ENCODE assay signal across 8 cellular contexts in the genomic region with DNA sequence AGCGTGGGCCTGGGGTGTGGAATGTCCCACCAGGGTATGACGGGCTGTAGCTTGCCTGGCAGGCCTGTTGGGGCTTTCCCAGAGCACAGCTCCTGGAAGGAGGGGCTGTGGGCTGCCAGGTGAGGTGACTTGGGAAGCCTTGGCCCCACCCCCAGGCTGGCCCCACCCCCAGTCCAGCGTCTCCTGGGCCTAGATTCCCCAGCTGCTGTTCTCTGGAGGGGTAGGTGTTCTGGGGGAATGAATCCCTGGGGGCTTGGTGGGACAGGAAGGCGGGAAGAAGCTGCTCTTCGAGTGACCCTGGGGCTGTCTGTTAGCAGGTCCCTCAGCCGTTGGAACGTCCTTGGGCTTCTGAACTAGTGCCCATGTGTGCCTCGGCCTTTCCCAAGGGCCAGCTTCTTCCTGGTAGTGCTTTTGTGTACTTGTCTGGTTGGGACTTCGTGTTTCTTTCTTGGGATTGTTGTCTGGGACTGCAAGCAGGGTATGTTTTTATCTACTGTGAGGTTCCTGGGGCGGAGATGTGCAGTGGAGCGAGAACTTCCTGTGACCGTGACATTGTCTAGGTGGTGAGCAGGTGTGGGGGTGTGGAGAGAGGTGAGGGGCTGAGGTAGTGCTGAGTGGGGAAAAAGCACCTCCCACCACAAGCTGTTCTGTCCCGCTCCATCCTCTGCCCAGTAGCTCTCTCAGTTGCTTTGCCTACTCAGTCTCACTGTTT. TPM values are rescaled to one million over a fixed set of nuclear protein-coding genes. Genes with fewer than 3 reads are reported as not detected.
A peak's percentile ranks its signal among the peaks of the same experiment; 100 is the strongest.
DNase-seq lines count a peak whose midpoint lies in the region; ATAC-seq, FAIRE-seq and TF ChIP-seq lines count a peak whose summit lies in the region.

No MANE protein-coding gene starts in this region.

- H2AFZ ChIP-seq in hepatocyte, result no peak overlapping the region

- TF ChIP-seq POLR2A in sigmoid colon (IDR thresholded peaks at IDR 0.05), result peak in 1 of 2 donors; percentile 41

- 29% methylated on average over 12 of the region's 13 CpGs for WGBS in hepatocyte (ENCODE audit: low lambda C conversion rate, missing lambda C conversion rate)
- WGBS in sigmoid colon, 2 donors, result 16 to 47% methylated on average over 13 of the region's 13 CpGs

- H3K9me3 ChIP-seq in CD4-positive, alpha-beta T cell (ENCODE audit: control insufficient read depth, low read length), result no peaks in the 10 kb centered on the region
- H3K9me3 ChIP-seq in hepatocyte (ENCODE audit: low read depth), result no peaks in the 10 kb centered on the region
- no peaks in the 10 kb centered on the region for H3K9me3 ChIP-seq in sigmoid colon

- POLR2A ChIA-PET in CD4-positive, alpha-beta T cell (lab: Charles Lee), result interaction anchor here (1.2 to 2.3 kb wide), 4 partner anchors 25 to 89 kb away, joined by 3 to 9 read pairs (median 7); a partner anchor contains a TSS

- H3K27me3 Mint-ChIP-seq in CD4-positive, alpha-beta T cell, result no peaks in the 10 kb centered on the region

- no peak for TF ChIP-seq CTCF in CD4-positive, alpha-beta T cell (IDR thresholded peaks at IDR 0.05)
- no peak for TF ChIP-seq CTCF in hepatocyte (IDR thresholded peaks at IDR 0.05; ENCODE audit: poor library complexity)
- TF ChIP-seq CTCF in sigmoid colon (IDR thresholded peaks at IDR 0.05), result no peak

- DNase-seq in CD4-positive, alpha-beta T cell, result peak in 1 of 10 experiments; percentile 14
- DNase-seq in GM19239 (ENCODE audit: insufficient read length, low spot score) (peak; percentile 70), SW480 (ENCODE audit: low spot score) (peak; percentile 49), hepatocyte (ENCODE audit: low spot score) (peak; percentile 90), sigmoid colon (no peak), activated gamma-delta T cell (lab: John Stamatoyannopoulos, UW) (no peak)

- H3K9me3 Mint-ChIP-seq in CD4-positive, alpha-beta T cell, result no peaks in the 10 kb centered on the region

- intact Hi-C loops in CD4-positive, alpha-beta T cell (cut with DNase I, micrococcal nuclease), result loop anchor here in 1 of 2 experiments (10.0 kb wide), 1 partner anchor 428 kb away; no protein-coding TSS in a partner anchor
- intact Hi-C loops in sigmoid colon (cut with DNase I), result no loop called here

- peaks cover 54% of the 10 kb centered on the region for H3K4me1 ChIP-seq in hepatocyte (ENCODE audit: insufficient read depth)
- H3K4me1 ChIP-seq in sigmoid colon, result peaks cover 0 to 50% (median 36%) of the 10 kb centered on the region in 4 donors

- no peak for ATAC-seq in CD4-positive, alpha-beta T cell (ENCODE audit: poor library complexity)
- ATAC-seq in HG03045 (IDR thresholded peaks at IDR 0.05; ENCODE audit: unreplicated experiment) (no peak), GM19035 (IDR thresholded peaks at IDR 0.05; ENCODE audit: unreplicated experiment) (no peak)

- peak overlapping the region; percentile 89 for H3K4me3 Mint-ChIP-seq in CD4-positive, alpha-beta T cell

- H3K36me3 Mint-ChIP-seq in CD4-positive, alpha-beta T cell (ENCODE audit: low read depth), result no peaks in the 10 kb centered on the region

- H3K4me3 ChIP-seq in hepatocyte (peak overlapping the region; percentile 91), sigmoid colon (peak overlapping the region in 1 of 4 donors; percentile 80)

- H3K27ac ChIP-seq in CD4-positive, alpha-beta T cell (ENCODE audit: low read depth, low read length), result no peak overlapping the region
- peak overlapping the region; percentile 100 for H3K27ac ChIP-seq in hepatocyte
- peak overlapping the region; percentile 89 to 95 (median 94) for H3K27ac ChIP-seq in sigmoid colon

- FAIRE-seq in GM19239 (lab: Jason Lieb, UNC), result peak; percentile 74

- CTCF ChIA-PET in CD4-positive, alpha-beta T cell (lab: Charles Lee), result interaction anchor here (1.1 to 1.3 kb wide), 3 partner anchors 54 to 152 kb away, joined by 3 read pairs; no protein-coding TSS in a partner anchor

- no peaks in the 10 kb centered on the region for H3K36me3 ChIP-seq in hepatocyte (replicated peaks; ENCODE audit: insufficient read depth, low read depth)
- H3K36me3 ChIP-seq in sigmoid colon, result no peaks in the 10 kb centered on the region

- H3K27me3 ChIP-seq in CD4-positive, alpha-beta T cell (ENCODE audit: control insufficient read depth, insufficient read depth, low read length), result no peaks in the 10 kb centered on the region
- H3K27me3 ChIP-seq in hepatocyte, result no peaks in the 10 kb centered on the region
- H3K27me3 ChIP-seq in sigmoid colon, result no peaks in the 10 kb centered on the region

- H3K79me2 ChIP-seq in hepatocyte, result peaks cover 32% of the 10 kb centered on the region

- no peaks in the 10 kb centered on the region for H3K9me2 ChIP-seq in hepatocyte (replicated peaks; ENCODE audit: insufficient read depth)

- peaks cover 40% of the 10 kb centered on the region for H3K4me1 Mint-ChIP-seq in CD4-positive, alpha-beta T cell (ENCODE audit: low read depth)

- peak overlapping the region; percentile 95 for H3K4me2 ChIP-seq in hepatocyte

- TF ChIP-seq EP300 in sigmoid colon (IDR thresholded peaks at IDR 0.05), result no peak

- peak overlapping the region; percentile 66 for H3K27ac Mint-ChIP-seq in CD4-positive, alpha-beta T cell

- peaks cover 11% of the 10 kb centered on the region for H4K20me1 ChIP-seq in hepatocyte (ENCODE audit: insufficient read depth, poor library complexity, severe bottlenecking)

RNA-seq across cellular contexts. Expression of a gene that starts 1.4 kb away (rescaled TPM):
- 1 to 10 TPM; 6.5 to 6.6 TPM for total RNA-seq in CD4-positive, alpha-beta T cell
- total RNA-seq in hepatocyte (67.4 and 94.4 TPM in 2 replicates), sigmoid colon (10 to 100 TPM in 2 of 4 donors, 1 to 10 TPM in 2; 7.9 to 25.2 (median 13.6) TPM)
- polyA plus RNA-seq in hepatocyte (94.4 and 104 TPM in 2 replicates), sigmoid colon (100 to 1,000 TPM in 1 of 3 donors, 10 to 100 TPM in 2; 25.7 to 110 (median 27.0) TPM)

RNA-seq across cellular contexts. Expression of a gene that starts 25.1 kb away (rescaled TPM):
- total RNA-seq in CD4-positive, alpha-beta T cell, result 10 to 100 TPM in 1 of 2 experiments, 1 to 10 TPM in 1; 7.7 to 10.7 TPM
- total RNA-seq in hepatocyte (15.2 and 26.0 TPM in 2 replicates), sigmoid colon (10 to 100 TPM in 2 of 4 donors, 1 to 10 TPM in 2; 7.7 to 28.5 (median 13.1) TPM)
- polyA plus RNA-seq in hepatocyte (13.6 and 14.0 TPM in 2 replicates), sigmoid colon (10 to 100 TPM in 2 of 3 donors, 1 to 10 TPM in 1; 9.9 to 21.9 (median 12.6) TPM)

RNA-seq across cellular contexts. Expression of a gene that starts 31.1 kb away (rescaled TPM):
- 10 to 100 TPM; 19.3 to 21.7 TPM for total RNA-seq in CD4-positive, alpha-beta T cell
- total RNA-seq in hepatocyte (23.1 and 36.9 TPM in 2 replicates), sigmoid colon (10 to 100 TPM in 1 of 4 donors, 1 to 10 TPM in 3; 6.7 to 13.0 (median 9.0) TPM)
- polyA plus RNA-seq in hepatocyte (20.8 and 21.6 TPM in 2 replicates), sigmoid colon (10 to 100 TPM in 1 of 3 donors, 1 to 10 TPM in 2; 6.9 to 23.0 (median 7.8) TPM)

RNA-seq across cellular contexts. Expression of a gene that starts 49.0 kb away (rescaled TPM):
- not detected for total RNA-seq in CD4-positive, alpha-beta T cell
- total RNA-seq in hepatocyte (1.1 TPM in 1 of 2 replicates, not detected in the other), sigmoid colon (not detected)
- polyA plus RNA-seq in hepatocyte (8.8 and 9.5 TPM in 2 replicates), sigmoid colon (1 to 10 TPM in 1 of 3 donors, not detected in 2; 3.6 TPM)

RNA-seq across cellular contexts. Expression of a gene that starts 57.9 kb away (rescaled TPM):
- not detected for total RNA-seq in CD4-positive, alpha-beta T cell
- 0.04 and 0.13 TPM in 2 replicates for total RNA-seq in hepatocyte
- 0.11 and 0.34 TPM in 2 replicates for polyA plus RNA-seq in hepatocyte
- total RNA-seq in sigmoid colon, result not detected
- under 1 TPM in 1 of 3 donors, not detected in 2; under 0.01 TPM for polyA plus RNA-seq in sigmoid colon

Comparison
In these comparisons a context has a peak if more than half of its experiments do, and no peak if none do; other contexts are left out.
1. DNase-seq: peak in GM19239 (single experiment), SW480 (single experiment) and hepatocyte (single experiment); none in sigmoid colon (single experiment) and activated gamma-delta T cell (single experiment).